11 cellular contexts compared by ENCODE assay signal in the genomic region with DNA sequence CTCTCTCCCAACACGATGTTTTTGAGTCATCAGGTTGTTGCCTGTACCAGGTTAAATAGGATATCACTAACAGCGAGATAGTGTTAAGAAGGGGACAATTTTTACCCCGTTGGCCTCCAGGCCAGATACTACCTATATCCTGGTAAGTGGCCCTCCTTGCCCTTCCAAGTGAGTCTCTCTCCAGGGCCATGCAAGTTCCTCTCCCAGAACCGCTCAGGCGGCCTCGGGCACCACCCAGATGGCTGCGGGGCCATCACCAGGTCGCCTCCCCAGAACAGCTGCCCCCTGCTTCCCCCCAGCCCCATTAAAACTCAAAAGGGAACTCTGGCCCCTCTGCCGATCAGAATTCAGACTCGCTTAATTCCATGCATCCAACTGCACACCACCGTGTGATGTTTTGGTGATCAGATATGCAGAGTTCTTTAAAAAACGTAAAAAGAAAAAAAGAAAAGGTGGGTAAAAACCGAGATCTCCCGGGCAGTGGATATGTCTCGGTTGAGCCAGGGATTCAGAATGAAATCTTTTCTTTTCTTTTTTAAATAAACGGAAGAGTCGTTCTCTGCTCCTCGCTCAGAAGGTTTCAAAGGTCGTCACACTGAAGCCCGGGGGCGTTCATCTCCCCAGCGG. TPM values are rescaled to one million over a fixed set of nuclear protein-coding genes. Genes with fewer than 3 reads are reported as not detected.
DNase-seq lines count a peak whose midpoint lies in the region; ATAC-seq and TF ChIP-seq lines count a peak whose summit lies in the region.
"Had no signal": no experiment of that assay in that cellular context is flagged by ENCODE, and none has a peak within 500 bp of the region (broad histone marks: within the 10 kb centered on the region; RNA-seq: fewer than 3 reads in every experiment).

No MANE protein-coding gene starts in this region.

- peaks cover 25% of the 10 kb centered on the region for H3K4me1 Mint-ChIP-seq in activated CD4-positive, alpha-beta memory T cell treated with anti-CD3 and anti-CD28 coated beads for 36 hours (ENCODE audit: low read depth)
- peaks cover 32% of the 10 kb centered on the region for H3K4me1 Mint-ChIP-seq in activated CD4-positive, alpha-beta memory T cell treated with anti-CD3 and anti-CD28 coated beads, Interleukin-2, amount 10 ng/mL, durations not matched to agents 7 days and 5 days
- peaks cover 7% of the 10 kb centered on the region for H3K4me1 Mint-ChIP-seq in stimulated activated effector memory CD8-positive, alpha-beta T cell treated with anti-CD3 and anti-CD28 coated beads, Interleukin-12 subunit alpha, Interleukin-12 subunit beta, amount 100 ng/mL, for 72 hours

- no peaks in the 10 kb centered on the region for H3K36me3 Mint-ChIP-seq in activated CD4-positive, alpha-beta memory T cell treated with anti-CD3 and anti-CD28 coated beads for 36 hours
- H3K36me3 Mint-ChIP-seq in activated CD4-positive, alpha-beta memory T cell treated with anti-CD3 and anti-CD28 coated beads, Interleukin-2, amount 10 ng/mL, durations not matched to agents 7 days and 5 days (ENCODE audit: low read depth): no peaks in the 10 kb centered on the region
- H3K36me3 Mint-ChIP-seq in stimulated activated effector memory CD8-positive, alpha-beta T cell treated with anti-CD3 and anti-CD28 coated beads, Interleukin-12 subunit alpha, Interleukin-12 subunit beta, amount 100 ng/mL, for 72 hours: no peaks in the 10 kb centered on the region

- CTCF ChIA-PET in activated CD4-positive, alpha-beta memory T cell treated with anti-CD3 and anti-CD28 coated beads for 36 hours (lab: Charles Lee): no interaction called here
- CTCF ChIA-PET in activated CD4-positive, alpha-beta memory T cell treated with anti-CD3 and anti-CD28 coated beads, Interleukin-2, amount 10 ng/mL, durations not matched to agents 7 days and 5 days (lab: Charles Lee): no interaction called here

- H3K27ac ChIP-seq in Peyer's patch (no peak overlapping the region), iPS-18a (ENCODE audit: low read length) (peak overlapping the region; percentile 88)

- H3K27me3 ChIP-seq in Peyer's patch (peaks cover 0 to 43% of the 10 kb centered on the region in 2 donors), iPS-18a (ENCODE audit: control insufficient read depth, insufficient read depth, low read length) (no peaks in the 10 kb centered on the region)

- H3K36me3 ChIP-seq in Peyer's patch (no peaks in the 10 kb centered on the region), iPS-18a (ENCODE audit: control insufficient read depth, low read depth, low read length) (peaks cover 25% of the 10 kb centered on the region)

- no peak for TF ChIP-seq CTCF in Peyer's patch (IDR thresholded peaks at IDR 0.05)

- H3K9ac ChIP-seq in iPS-18a (ENCODE audit: low read length): peak overlapping the region; percentile 95

- H3K4me3 Mint-ChIP-seq in activated CD4-positive, alpha-beta memory T cell treated with anti-CD3 and anti-CD28 coated beads for 36 hours: peak overlapping the region; percentile 40
- H3K4me3 Mint-ChIP-seq in activated CD4-positive, alpha-beta memory T cell treated with anti-CD3 and anti-CD28 coated beads, Interleukin-2, amount 10 ng/mL, durations not matched to agents 7 days and 5 days: no peak overlapping the region
- peak overlapping the region; percentile 65 for H3K4me3 Mint-ChIP-seq in stimulated activated effector memory CD8-positive, alpha-beta T cell treated with anti-CD3 and anti-CD28 coated beads, Interleukin-12 subunit alpha, Interleukin-12 subunit beta, amount 100 ng/mL, for 72 hours

- no peaks in the 10 kb centered on the region for H3K9me3 Mint-ChIP-seq in activated CD4-positive, alpha-beta memory T cell treated with anti-CD3 and anti-CD28 coated beads for 36 hours
- H3K9me3 Mint-ChIP-seq in activated CD4-positive, alpha-beta memory T cell treated with anti-CD3 and anti-CD28 coated beads, Interleukin-2, amount 10 ng/mL, durations not matched to agents 7 days and 5 days: no peaks in the 10 kb centered on the region
- H3K9me3 Mint-ChIP-seq in stimulated activated effector memory CD8-positive, alpha-beta T cell treated with anti-CD3 and anti-CD28 coated beads, Interleukin-12 subunit alpha, Interleukin-12 subunit beta, amount 100 ng/mL, for 72 hours: no peaks in the 10 kb centered on the region

- H3K9me3 ChIP-seq in Peyer's patch (no peaks in the 10 kb centered on the region), iPS-18a (ENCODE audit: control insufficient read depth, low read depth, low read length) (no peaks in the 10 kb centered on the region)

- H3K27me3 Mint-ChIP-seq in activated CD4-positive, alpha-beta memory T cell treated with anti-CD3 and anti-CD28 coated beads for 36 hours: peaks cover 47% of the 10 kb centered on the region
- H3K27me3 Mint-ChIP-seq in activated CD4-positive, alpha-beta memory T cell treated with anti-CD3 and anti-CD28 coated beads, Interleukin-2, amount 10 ng/mL, durations not matched to agents 7 days and 5 days: peaks cover 64% of the 10 kb centered on the region

- no peak overlapping the region for H3K27ac Mint-ChIP-seq in activated CD4-positive, alpha-beta memory T cell treated with anti-CD3 and anti-CD28 coated beads for 36 hours
- no peak overlapping the region for H3K27ac Mint-ChIP-seq in activated CD4-positive, alpha-beta memory T cell treated with anti-CD3 and anti-CD28 coated beads, Interleukin-2, amount 10 ng/mL, durations not matched to agents 7 days and 5 days
- no peak overlapping the region for H3K27ac Mint-ChIP-seq in stimulated activated effector memory CD8-positive, alpha-beta T cell treated with anti-CD3 and anti-CD28 coated beads, Interleukin-12 subunit alpha, Interleukin-12 subunit beta, amount 100 ng/mL, for 72 hours

- no peak for DNase-seq in activated CD4-positive, alpha-beta memory T cell treated with anti-CD3 and anti-CD28 coated beads for 36 hours
- DNase-seq in activated CD4-positive, alpha-beta memory T cell treated with anti-CD3 and anti-CD28 coated beads, Interleukin-2, amount 10 ng/mL, durations not matched to agents 7 days and 5 days: no peak
- DNase-seq in Peyer's patch (no peak), NCI-H1417 (lab: John Stamatoyannopoulos, UW) (no peak), COLO668 (lab: John Stamatoyannopoulos, UW; ENCODE audit: unreplicated experiment) (no peak)
- no peak for DNase-seq in stimulated activated effector memory CD8-positive, alpha-beta T cell treated with anti-CD3 and anti-CD28 coated beads, Interleukin-12 subunit alpha, Interleukin-12 subunit beta, amount 100 ng/mL, for 72 hours (ENCODE audit: low spot score in 2 of 2)
- DNase-seq: NCI-H446 had no signal

- H3K4me1 ChIP-seq in Peyer's patch (peaks cover 0 to 26% (median 13%) of the 10 kb centered on the region in 4 donors), iPS-18a (ENCODE audit: control insufficient read depth, low read depth, low read length) (peaks cover 34% of the 10 kb centered on the region)

- intact Hi-C loops in activated CD4-positive, alpha-beta memory T cell treated with anti-CD3 and anti-CD28 coated beads for 36 hours (cut with micrococcal nuclease): loop anchor here (5.0 kb wide), 2 partner anchors 34 to 66 kb away; no protein-coding TSS in a partner anchor

- H3K4me3 ChIP-seq in Peyer's patch: peak overlapping the region in 3 of 4 donors; percentile 29 to 44 (median 35)
- H3K4me3 ChIP-seq in iPS-18a (ENCODE audit: low read length): peak overlapping the region; percentile 98

- POLR2A ChIA-PET in activated CD4-positive, alpha-beta memory T cell treated with anti-CD3 and anti-CD28 coated beads for 36 hours (lab: Charles Lee): no interaction called here
- POLR2A ChIA-PET in activated CD4-positive, alpha-beta memory T cell treated with anti-CD3 and anti-CD28 coated beads, Interleukin-2, amount 10 ng/mL, durations not matched to agents 7 days and 5 days (lab: Charles Lee): no interaction called here

- no peak for TF ChIP-seq POLR2A in Peyer's patch (IDR thresholded peaks at IDR 0.05)

- no peak for ATAC-seq in stimulated activated effector memory CD8-positive, alpha-beta T cell treated with anti-CD3 and anti-CD28 coated beads, Interleukin-12 subunit alpha, Interleukin-12 subunit beta, amount 100 ng/mL, for 72 hours
- ATAC-seq in GM21367 (IDR thresholded peaks at IDR 0.05; ENCODE audit: unreplicated experiment): no peak

RNA-seq across cellular contexts. Expression of a gene that starts 1.9 kb away (rescaled TPM):
- under 1 TPM; 0.02 TPM for total RNA-seq in activated CD4-positive, alpha-beta memory T cell treated with anti-CD3 and anti-CD28 coated beads for 36 hours
- not detected for total RNA-seq in activated CD4-positive, alpha-beta memory T cell treated with anti-CD3 and anti-CD28 coated beads, Interleukin-2, amount 10 ng/mL, durations not matched to agents 7 days and 5 days
- total RNA-seq in Peyer's patch: not detected
- total RNA-seq: fibroblast of villous mesenchyme, pulmonary artery endothelial cell had no signal
